ENCODE assay signal across 25 cellular contexts in genomic region chr18:52408800-52409302, GRCh38.
"Had no signal": no experiment of that assay in that cellular context is flagged by ENCODE, and none has a peak within 500 bp of the region (broad histone marks: within the 10 kb centered on the region; RNA-seq: fewer than 3 reads in every experiment).

No MANE protein-coding gene starts in this region.

- H3K4me3 ChIP-seq: body of pancreas, esophagus squamous epithelium, gastrocnemius medialis, pancreas, right atrium auricular region, stomach, tibial nerve had no signal

- H3K4me1 Mint-ChIP-seq: memory B cell; naive thymus-derived CD4-positive, alpha-beta T cell; stimulated activated naive B cell treated with anti-CD40 and anti-IgM and Interleukin-4, amounts not matched to agents 10 μg/mL and 1 μg/mL and 100 μg/mL, for 72 hours had no signal

- H3K27ac ChIP-seq: body of pancreas, esophagus squamous epithelium, gastrocnemius medialis, pancreas, right atrium auricular region, stomach, tibial nerve had no signal

- H3K36me3 ChIP-seq: esophagus squamous epithelium, gastrocnemius medialis, pancreas, right atrium auricular region, stomach, tibial nerve had no signal

- H3K27ac Mint-ChIP-seq: activated naive CD8-positive, alpha-beta T cell; memory B cell; naive thymus-derived CD4-positive, alpha-beta T cell; stimulated activated naive B cell treated with anti-CD40 and anti-IgM and Interleukin-4, amounts not matched to agents 10 μg/mL and 1 μg/mL and 100 μg/mL, for 72 hours had no signal

- FAIRE-seq: keratinocyte had no signal

- H3K27me3 ChIP-seq: body of pancreas, esophagus squamous epithelium, gastrocnemius medialis, pancreas, right atrium auricular region, stomach, tibial nerve had no signal

- H3K9me3 Mint-ChIP-seq: memory B cell had no signal

- H3K36me3 Mint-ChIP-seq: activated naive CD8-positive, alpha-beta T cell; memory B cell; naive thymus-derived CD4-positive, alpha-beta T cell; stimulated activated naive B cell treated with anti-CD40 and anti-IgM and Interleukin-4, amounts not matched to agents 10 μg/mL and 1 μg/mL and 100 μg/mL, for 72 hours had no signal

- H3K27me3 Mint-ChIP-seq: activated naive CD8-positive, alpha-beta T cell; memory B cell; naive thymus-derived CD4-positive, alpha-beta T cell; stimulated activated naive B cell treated with anti-CD40 and anti-IgM and Interleukin-4, amounts not matched to agents 10 μg/mL and 1 μg/mL and 100 μg/mL, for 72 hours had no signal

- H3K4me1 ChIP-seq: body of pancreas, esophagus squamous epithelium, gastrocnemius medialis, pancreas, right atrium auricular region, stomach, tibial nerve had no signal

- DNase-seq: activated CD4-positive, alpha-beta T cell treated with anti-CD3 and anti-CD28 coated beads for 4 hours; activated CD4-positive, alpha-beta T cell treated with anti-CD3 and anti-CD28 coated beads, Interleukin-2, amount 50 U/mL, for 4 hours; activated CD4-positive, CD25-positive, alpha-beta regulatory T cell; activated effector memory CD4-positive, alpha-beta T cell treated with Interleukin-2 at 50 U/mL for 16 hours; activated naive CD4-positive, alpha-beta T cell treated with Interleukin-2 at 50 U/mL for 16 hours; anterior cingulate cortex; body of pancreas; dermis blood vessel endothelial cell; effector CD4-positive, alpha-beta T cell; esophagus squamous epithelium; gastrocnemius medialis; hippocampal formation; left colon; midbrain; naive thymus-derived CD4-positive, alpha-beta T cell; pancreas; stimulated activated CD4-positive, alpha-beta T cell treated with anti-CD3 and anti-CD28 coated beads, Interleukin-15, amount 100 ng/mL, for 24 hours; stimulated activated CD4-positive, alpha-beta T cell treated with anti-CD3 and anti-CD28 coated beads, Interleukin-2, amount 100 ng/mL, for 24 hours; stimulated activated naive B cell treated with anti-CD40 and anti-IgM and Interleukin-4, amounts not matched to agents 10 μg/mL and 1 μg/mL and 100 μg/mL, for 72 hours; stomach had no signal

- H3K4me3 Mint-ChIP-seq: activated naive CD8-positive, alpha-beta T cell; memory B cell; naive thymus-derived CD4-positive, alpha-beta T cell; stimulated activated naive B cell treated with anti-CD40 and anti-IgM and Interleukin-4, amounts not matched to agents 10 μg/mL and 1 μg/mL and 100 μg/mL, for 72 hours had no signal

- ATAC-seq: body of pancreas; gastrocnemius medialis; left colon; naive thymus-derived CD4-positive, alpha-beta T cell; pancreas; stimulated activated naive B cell treated with anti-CD40 and anti-IgM and Interleukin-4, amounts not matched to agents 10 μg/mL and 1 μg/mL and 100 μg/mL, for 72 hours had no signal
